ENCODE assay signal across 1 cellular context in genomic region chr14:54489318-54489683, GRCh38.
TF ChIP-seq lines count a peak whose summit lies in the region.

No MANE protein-coding gene starts in this region.

TF ChIP-seq in GM12878, 131 proteins besides CTCF, POLR2A, EP300 and RAD21 (continued from another document):
- TF ChIP-seq BHLHE40 (IDR thresholded peaks at IDR 0.05; ENCODE audit: borderline replicate concordance in 1 of 2, low read depth in 2 of 2, low read length in 1 of 2) (no peak), NFIC (IDR thresholded peaks at IDR 0.05; ENCODE audit: low read depth, low read length) (no peak), MTA3 (IDR thresholded peaks at IDR 0.05; ENCODE audit: borderline replicate concordance, low read length) (no peak; the same call in 1 of the 2 replicates), CBX5 (IDR thresholded peaks at IDR 0.05; ENCODE audit: low read depth) (no peak), SP1 (IDR thresholded peaks at IDR 0.05; ENCODE audit: low read depth, low read length) (no peak), IKZF1 (conservative IDR thresholded peaks at IDR 0.05) (no peak), SIN3A (IDR thresholded peaks at IDR 0.05; ENCODE audit: low read depth, low read length) (no peak), STAT1 (conservative IDR thresholded peaks at IDR 0.05) (no peak), NKRF (conservative IDR thresholded peaks at IDR 0.05) (no peak), MEF2A (IDR thresholded peaks at IDR 0.05; ENCODE audit: insufficient read depth, low read depth, low read length) (no peak), IKZF2 (IDR thresholded peaks at IDR 0.05) (peak in 1 of 2 experiments; percentile 9; a peak in 1 of 4 replicates), BRCA1 (IDR thresholded peaks at IDR 0.05; ENCODE audit: low read depth, low read length) (no peak), PAX8 (IDR thresholded peaks at IDR 0.05) (no peak)
- TF ChIP-seq, protein P1, sequence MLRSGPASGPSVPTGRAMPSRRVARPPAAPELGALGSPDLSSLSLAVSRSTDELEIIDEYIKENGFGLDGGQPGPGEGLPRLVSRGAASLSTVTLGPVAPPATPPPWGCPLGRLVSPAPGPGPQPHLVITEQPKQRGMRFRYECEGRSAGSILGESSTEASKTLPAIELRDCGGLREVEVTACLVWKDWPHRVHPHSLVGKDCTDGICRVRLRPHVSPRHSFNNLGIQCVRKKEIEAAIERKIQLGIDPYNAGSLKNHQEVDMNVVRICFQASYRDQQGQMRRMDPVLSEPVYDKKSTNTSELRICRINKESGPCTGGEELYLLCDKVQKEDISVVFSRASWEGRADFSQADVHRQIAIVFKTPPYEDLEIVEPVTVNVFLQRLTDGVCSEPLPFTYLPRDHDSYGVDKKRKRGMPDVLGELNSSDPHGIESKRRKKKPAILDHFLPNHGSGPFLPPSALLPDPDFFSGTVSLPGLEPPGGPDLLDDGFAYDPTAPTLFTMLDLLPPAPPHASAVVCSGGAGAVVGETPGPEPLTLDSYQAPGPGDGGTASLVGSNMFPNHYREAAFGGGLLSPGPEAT (IDR thresholded peaks at IDR 0.05; ENCODE audit: low read depth) = no peak
- TF ChIP-seq, protein P2, sequence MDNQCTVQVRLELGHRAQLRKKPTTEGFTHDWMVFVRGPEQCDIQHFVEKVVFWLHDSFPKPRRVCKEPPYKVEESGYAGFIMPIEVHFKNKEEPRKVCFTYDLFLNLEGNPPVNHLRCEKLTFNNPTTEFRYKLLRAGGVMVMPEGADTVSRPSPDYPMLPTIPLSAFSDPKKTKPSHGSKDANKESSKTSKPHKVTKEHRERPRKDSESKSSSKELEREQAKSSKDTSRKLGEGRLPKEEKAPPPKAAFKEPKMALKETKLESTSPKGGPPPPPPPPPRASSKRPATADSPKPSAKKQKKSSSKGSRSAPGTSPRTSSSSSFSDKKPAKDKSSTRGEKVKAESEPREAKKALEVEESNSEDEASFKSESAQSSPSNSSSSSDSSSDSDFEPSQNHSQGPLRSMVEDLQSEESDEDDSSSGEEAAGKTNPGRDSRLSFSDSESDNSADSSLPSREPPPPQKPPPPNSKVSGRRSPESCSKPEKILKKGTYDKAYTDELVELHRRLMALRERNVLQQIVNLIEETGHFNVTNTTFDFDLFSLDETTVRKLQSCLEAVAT (IDR thresholded peaks at IDR 0.05) = peak; percentile 67; the same call in 1 of the 2 replicates
- TF ChIP-seq, protein P3, sequence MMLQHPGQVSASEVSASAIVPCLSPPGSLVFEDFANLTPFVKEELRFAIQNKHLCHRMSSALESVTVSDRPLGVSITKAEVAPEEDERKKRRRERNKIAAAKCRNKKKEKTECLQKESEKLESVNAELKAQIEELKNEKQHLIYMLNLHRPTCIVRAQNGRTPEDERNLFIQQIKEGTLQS (IDR thresholded peaks at IDR 0.05; ENCODE audit: borderline replicate concordance, extremely low read depth, low read depth, low read length) = no peak
